Comparison of ENCODE assay signal across 17 cellular contexts in the genomic region with DNA sequence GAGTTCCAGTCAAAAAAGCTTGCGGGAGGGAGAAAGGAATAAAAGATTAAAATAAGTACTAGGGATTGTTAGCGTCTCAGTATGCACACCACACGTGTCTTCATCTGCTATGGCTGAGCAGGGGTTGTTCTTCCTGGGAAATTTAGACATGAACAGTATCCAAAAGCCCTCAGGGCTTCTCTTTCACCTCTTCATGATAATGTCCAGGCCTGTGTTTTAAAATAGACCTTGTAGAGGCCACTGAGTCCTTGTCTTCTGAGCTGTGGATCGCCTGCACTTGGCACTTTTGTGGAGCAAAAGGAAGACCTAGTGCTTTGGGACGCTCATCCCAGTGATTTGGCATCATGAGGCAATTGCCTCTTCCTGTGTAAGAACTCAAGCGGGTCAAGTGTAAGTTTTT. TPM values are rescaled to one million over a fixed set of nuclear protein-coding genes. Genes with fewer than 3 reads are reported as not detected.
A peak's percentile ranks its signal among the peaks of the same experiment; 100 is the strongest.
DNase-seq lines count a peak whose midpoint lies in the region; ATAC-seq and TF ChIP-seq lines count a peak whose summit lies in the region.
"Had no signal": no experiment of that assay in that cellular context is flagged by ENCODE, and none has a peak within 500 bp of the region (broad histone marks: within the 10 kb centered on the region; RNA-seq: fewer than 3 reads in every experiment).

No MANE protein-coding gene starts in this region.

- H3K27me3 ChIP-seq in left ventricle myocardium inferior (ENCODE audit: low read depth) (no peaks in the 10 kb centered on the region), sigmoid colon (no peaks in the 10 kb centered on the region), smooth muscle cell (ENCODE audit: low read depth) (no peaks in the 10 kb centered on the region)
- H3K27me3 ChIP-seq: BLaER1 had no signal

- no peaks in the 10 kb centered on the region for H3K79me2 ChIP-seq in smooth muscle cell (ENCODE audit: low read depth)

- no peak overlapping the region for H3K9ac ChIP-seq in smooth muscle cell (ENCODE audit: low read depth)
- H3K9ac ChIP-seq: BLaER1 had no signal

- H2AFZ ChIP-seq in smooth muscle cell (ENCODE audit: low read depth): no peak overlapping the region

- H3K4me1 ChIP-seq in left ventricle myocardium inferior (peaks cover 53% of the 10 kb centered on the region), sigmoid colon (peaks cover 0 to 36% (median 25%) of the 10 kb centered on the region in 4 donors), smooth muscle cell (ENCODE audit: low read depth) (peaks cover 6% of the 10 kb centered on the region)
- H3K4me1 ChIP-seq: BLaER1 had no signal

- H3K36me3 ChIP-seq in left ventricle myocardium inferior (no peaks in the 10 kb centered on the region), sigmoid colon (no peaks in the 10 kb centered on the region), smooth muscle cell (ENCODE audit: low read depth) (no peaks in the 10 kb centered on the region)
- H3K36me3 ChIP-seq: BLaER1 had no signal

- no peaks in the 10 kb centered on the region for H3K9me3 ChIP-seq in left ventricle myocardium inferior (replicated peaks)
- no peaks in the 10 kb centered on the region for H3K9me3 ChIP-seq in sigmoid colon
- no peaks in the 10 kb centered on the region for H3K9me3 ChIP-seq in smooth muscle cell (replicated peaks; ENCODE audit: low read depth)
- H3K9me3 ChIP-seq: BLaER1 had no signal

- H3F3A ChIP-seq in smooth muscle cell (ENCODE audit: low read depth): no peaks in the 10 kb centered on the region

- H3K4me3 ChIP-seq in left ventricle myocardium inferior: no peak overlapping the region
- no peak overlapping the region for H3K4me3 ChIP-seq in sigmoid colon
- H3K4me3 ChIP-seq in smooth muscle cell: no peak overlapping the region
- H3K4me3 ChIP-seq: BLaER1 had no signal

- 89 to 92% methylated on average over 6 of the region's 6 CpGs for WGBS in sigmoid colon, 2 donors
- WGBS in smooth muscle cell (ENCODE audit: low lambda C conversion rate): 80% methylated on average over 6 of the region's 6 CpGs

- TF ChIP-seq EP300 in sigmoid colon (IDR thresholded peaks at IDR 0.05): peak in 1 of 4 donors; percentile 28

- TF ChIP-seq POLR2A in sigmoid colon (IDR thresholded peaks at IDR 0.05): no peak

- DNase-seq in Right ventricle myocardium inferior (ENCODE audit: missing footprints) (no peak), cardiac septum (ENCODE audit: low spot score) (no peak), left ventricle myocardium inferior (no peak), sigmoid colon (no peak), putamen (ENCODE audit: low spot score) (no peak), smooth muscle cell (lab: John Stamatoyannopoulos, UW; ENCODE audit: unreplicated experiment) (no peak), NCI-H1417 treated with DMSO at 0.1 percent for 48 hours (lab: John Stamatoyannopoulos, UW) (no peak)
- DNase-seq: 8988T; CD4-positive, alpha-beta memory T cell; DMS 273 treated with DMSO at 0.1 percent for 48 hours; DMS53; DND-41; EL; H9 had no signal

- H3K4me2 ChIP-seq in smooth muscle cell: no peak overlapping the region
- H3K4me2 ChIP-seq: BLaER1 had no signal

- ATAC-seq in Right ventricle myocardium inferior: peak; percentile 84

- no peaks in the 10 kb centered on the region for H4K20me1 ChIP-seq in smooth muscle cell (ENCODE audit: low read depth)
- H4K20me1 ChIP-seq: BLaER1 had no signal

- intact Hi-C loops in Right ventricle myocardium inferior (cut with DNase I) (loop anchor here (5.0 to 10.0 kb wide), 2 partner anchors 109 to 192 kb away; no protein-coding TSS in a partner anchor), cardiac septum (cut with DNase I) (no loop called here), left ventricle myocardium inferior (cut with micrococcal nuclease) (no loop called here), sigmoid colon (cut with DNase I) (no loop called here)

- H3K27ac ChIP-seq in left ventricle myocardium inferior (replicated peaks) (peak overlapping the region; percentile 84), sigmoid colon (peak overlapping the region in 3 of 4 donors; percentile 20 to 47 (median 29)), smooth muscle cell (ENCODE audit: low read depth) (no peak overlapping the region)
- H3K27ac ChIP-seq: BLaER1 had no signal

- TF ChIP-seq CTCF in left ventricle myocardium inferior (IDR thresholded peaks at IDR 0.05; ENCODE audit: borderline replicate concordance): no peak
- TF ChIP-seq CTCF in sigmoid colon (IDR thresholded peaks at IDR 0.05): no peak
- no peak for TF ChIP-seq CTCF in smooth muscle cell (IDR thresholded peaks at IDR 0.05; ENCODE audit: borderline replicate concordance, insufficient read depth, poor library complexity, severe bottlenecking)

RNA-seq across cellular contexts. Expression of a gene that starts 52.4 kb away (rescaled TPM):
- 0.51 TPM for total RNA-seq in Right ventricle myocardium inferior
- 1.2 TPM for total RNA-seq in cardiac septum
- 1.0 TPM for total RNA-seq in left ventricle myocardium inferior
- total RNA-seq in sigmoid colon: not detected
- polyA plus RNA-seq in sigmoid colon: under 1 TPM in 1 of 3 donors, not detected in 2; 0.07 TPM
- total RNA-seq in smooth muscle cell: 0.31 and 0.36 TPM in 2 replicates
- 0.17 and 1.6 TPM in 2 replicates for polyA plus RNA-seq in smooth muscle cell
- total RNA-seq: CD4-positive, alpha-beta memory T cell had no signal
- polyA plus RNA-seq: AG04450; CD14-positive monocyte; CD4-positive, alpha-beta memory T cell had no signal
